In genomic region chr20:48904566-48905321, GRCh38 we compare ENCODE assay signal across 8 cellular contexts. TPM values are rescaled to one million over a fixed set of nuclear protein-coding genes. Genes with fewer than 3 reads are reported as not detected.
DNase-seq lines count a peak whose midpoint lies in the region; ATAC-seq and TF ChIP-seq lines count a peak whose summit lies in the region.

No MANE protein-coding gene starts in this region.

- peaks cover 4% of the 10 kb centered on the region for H3K27me3 ChIP-seq in AG04450 (ENCODE audit: control insufficient read depth, insufficient read depth, low read length)

- DNase-seq in AG04450 (ENCODE audit: low read depth, low spot score) (no peak), GM20000 (ENCODE audit: low spot score) (peak; percentile 65), NCI-H446 (lab: John Stamatoyannopoulos, UW) (peak; percentile 55 to 76), ecto neural progenitor cell (ENCODE audit: low spot score) (peak; percentile 60), medulla oblongata (ENCODE audit: extremely low spot score) (peak; percentile 68)
- DNase-seq in activated CD4-positive, alpha-beta T cell treated with anti-CD3 and anti-CD28 coated beads, Interleukin-2, amount 50 U/mL, for 48 hours, result peak; percentile 75 to 80
- peak; percentile 43 to 47 for DNase-seq in stimulated activated CD8-positive, alpha-beta memory T cell treated with anti-CD3 and anti-CD28 coated beads, Interleukin-2, amount 100 ng/mL, for 1 hour (ENCODE audit: low read depth in 2 of 2)

- TF ChIP-seq CTCF in AG04450 (IDR thresholded peaks at IDR 0.05; ENCODE audit: low read depth, low read length), result peak; percentile 85
- TF ChIP-seq CTCF in GM20000 (IDR thresholded peaks at IDR 0.05; ENCODE audit: extremely low read depth, missing control alignments), result peak; percentile 69

- no peak overlapping the region for H3K4me3 ChIP-seq in AG04450 (ENCODE audit: low read depth, low read length)

- POLR2A ChIA-PET in AG04450 (lab: Yijun Ruan, JAX), result interaction anchor here (1.0 kb wide), 1 partner anchor 17 kb away, joined by 7 read pairs; no protein-coding TSS in a partner anchor

- ATAC-seq in GM19397 (IDR thresholded peaks at IDR 0.05; ENCODE audit: unreplicated experiment), result no peak

- no peak overlapping the region for H3K27ac ChIP-seq in AG04450 (ENCODE audit: low read depth, low read length)

- peaks cover 6% of the 10 kb centered on the region; the same call in 1 of the 2 replicates for H3K9me3 ChIP-seq in AG04450 (ENCODE audit: control insufficient read depth, insufficient read depth, low read length)

- CTCF ChIA-PET in AG04450 (lab: Charles Lee), result interaction anchor here (0.6 to 10.2 kb wide), 69 partner anchors 8 to 1859 kb away, joined by 3 to 401 read pairs (median 5); partner anchors contain the start of gene ARFGEF2

RNA-seq across cellular contexts. Expression of gene ARFGEF2, which starts 16.8 kb away (rescaled TPM):
- polyA plus RNA-seq in AG04450 (2011; rRNA removed), result 20.5 and 22.3 TPM in 2 replicates
- 50.6 and 53.7 TPM in 2 replicates for polyA minus RNA-seq in AG04450 (2011; rRNA and poly(A)+ RNA removed)
